ENCODE assay signal across 16 cellular contexts in genomic region chr11:122803716-122804115, GRCh38. TPM values are rescaled to one million over a fixed set of nuclear protein-coding genes. Genes with fewer than 3 reads are reported as not detected.
DNase-seq lines count a peak whose midpoint lies in the region; ATAC-seq and TF ChIP-seq lines count a peak whose summit lies in the region.
"Had no signal": no experiment of that assay in that cellular context is flagged by ENCODE, and none has a peak within 500 bp of the region (broad histone marks: within the 10 kb centered on the region; RNA-seq: fewer than 3 reads in every experiment).

No MANE protein-coding gene starts in this region.

- H3K4ac ChIP-seq in trophoblast cell (ENCODE audit: low read depth, low read length), result no peak overlapping the region

- H3K4me3 ChIP-seq in Caco-2 (ENCODE audit: low read depth, low read length), result no peak overlapping the region
- no peak overlapping the region for H3K4me3 ChIP-seq in trophoblast cell (ENCODE audit: low read depth, low read length)
- H3K4me3 ChIP-seq: lung, SJSA1 had no signal

- H3K9me3 ChIP-seq in Caco-2 (no peaks in the 10 kb centered on the region), trophoblast cell (ENCODE audit: insufficient read depth, low read depth, low read length) (no peaks in the 10 kb centered on the region)
- H3K9me3 ChIP-seq: SJSA1 had no signal

- H3K79me2 ChIP-seq in trophoblast cell (ENCODE audit: control insufficient read depth, insufficient read depth, low read length, poor library complexity), result peaks cover 2% of the 10 kb centered on the region

- peak overlapping the region; percentile 34 for H4K8ac ChIP-seq in trophoblast cell (ENCODE audit: low read depth, low read length)

- intact Hi-C loops in Caco-2 (cut with micrococcal nuclease; ENCODE audit: unreplicated experiment), result no loop called here

- no peak overlapping the region for H4K12ac ChIP-seq in trophoblast cell (ENCODE audit: low read depth, low read length)

- WGBS in trophoblast cell (ENCODE audit: extremely low coverage, insufficient coverage, insufficient read length), result no CpG with 5 or more reads among the region's 5 CpGs

- H4K91ac ChIP-seq in trophoblast cell (ENCODE audit: low read depth, low read length), result peak overlapping the region; percentile 86

- H3K23ac ChIP-seq in trophoblast cell (ENCODE audit: low read length), result no peak overlapping the region

- TF ChIP-seq CTCF in Caco-2 (IDR thresholded peaks at IDR 0.05; ENCODE audit: insufficient read depth in 1 of 2, low read depth in 1 of 2, low read length in 1 of 2, severe bottlenecking in 1 of 2, unreplicated experiment in 1 of 2) (no peak), endothelial cell (IDR thresholded peaks at IDR 0.05; ENCODE audit: unreplicated experiment) (no peak)

- H3K9ac ChIP-seq in trophoblast cell (ENCODE audit: low read length), result no peak overlapping the region
- H3K9ac ChIP-seq: KMS-11 had no signal

- H2BK12ac ChIP-seq in trophoblast cell (ENCODE audit: low read length), result peak overlapping the region; percentile 30

- POLR2A ChIA-PET in Caco-2 (lab: Charles Lee), result no interaction called here
- POLR2A ChIA-PET in HEK293T (lab: Yijun Ruan, JAX), result no interaction called here

- DNase-seq in Caco-2 (no peak), endothelial cell (ENCODE audit: low spot score) (no peak), trophoblast cell (peak; percentile 80 to 82), HEK293T (ENCODE audit: extremely low spot score) (no peak)
- DNase-seq: activated CD8-positive, alpha-beta memory T cell treated with anti-CD3 and anti-CD28 coated beads, Interleukin-2, amount 50 U/mL, for 48 hours; hippocampal formation; NCI-H748 treated with DMSO at 0.1 percent for 48 hours; stimulated activated CD4-positive, alpha-beta T cell treated with anti-CD3 and anti-CD28 coated beads, Interleukin-2, amount 100 ng/mL, for 48 hours had no signal

- H2BK5ac ChIP-seq in trophoblast cell (ENCODE audit: low read depth, low read length, poor library complexity), result peak overlapping the region; percentile 50

- no peaks in the 10 kb centered on the region for H3K4me1 ChIP-seq in Caco-2
- H3K4me1 ChIP-seq in trophoblast cell (ENCODE audit: control insufficient read depth in 1 of 2, insufficient read depth in 2 of 2, low read length in 2 of 2), result peaks cover 19 to 25% of the 10 kb centered on the region in 2 experiments
- H3K4me1 ChIP-seq: SJSA1 had no signal

- CTCF ChIA-PET in Caco-2 (lab: Charles Lee) (no interaction called here), HEK293T (lab: Yijun Ruan, JAX) (interaction anchor here (1.2 kb wide), 1 partner anchor 11 kb away, joined by 3 read pairs; no protein-coding TSS in a partner anchor)

- no TSS peak for BruUV-seq in Caco-2 (replicated peaks; lab: Mats Ljungman, UMichigan)

- H3K27me3 Mint-ChIP-seq in Caco-2 (ENCODE audit: insufficient read depth, unreplicated experiment) (no peaks in the 10 kb centered on the region), endothelial cell (ENCODE audit: unreplicated experiment) (peaks cover 5% of the 10 kb centered on the region)
- H3K27me3 Mint-ChIP-seq: stimulated activated memory B cell treated with anti-CD40 and anti-IgM and Interleukin-4, amounts not matched to agents 10 μg/mL and 1 μg/mL and 100 μg/mL, for 72 hours had no signal

- peaks cover 9% of the 10 kb centered on the region for H3K36me3 Mint-ChIP-seq in Caco-2 (ENCODE audit: insufficient read depth, unreplicated experiment)
- peaks cover 17% of the 10 kb centered on the region for H3K36me3 Mint-ChIP-seq in endothelial cell (ENCODE audit: low read depth, unreplicated experiment)
- H3K36me3 Mint-ChIP-seq: stimulated activated memory B cell treated with anti-CD40 and anti-IgM and Interleukin-4, amounts not matched to agents 10 μg/mL and 1 μg/mL and 100 μg/mL, for 72 hours had no signal

- H2AK5ac ChIP-seq in trophoblast cell (ENCODE audit: low read length), result peak overlapping the region; percentile 12

- ATAC-seq in HG03280 (IDR thresholded peaks at IDR 0.05; ENCODE audit: unreplicated experiment), result no peak
- ATAC-seq in HG02678 (IDR thresholded peaks at IDR 0.05; ENCODE audit: unreplicated experiment), result no peak
- no peak for ATAC-seq in HG03432 (IDR thresholded peaks at IDR 0.05; ENCODE audit: unreplicated experiment)
- ATAC-seq: stimulated activated memory B cell treated with anti-CD40 and anti-IgM and Interleukin-4, amounts not matched to agents 10 μg/mL and 1 μg/mL and 100 μg/mL, for 72 hours had no signal

- H3K18ac ChIP-seq in trophoblast cell (ENCODE audit: low read length), result peak overlapping the region; percentile 58

- H3K27ac Mint-ChIP-seq in Caco-2 (ENCODE audit: unreplicated experiment) (peak overlapping the region; percentile 46), endothelial cell (ENCODE audit: unreplicated experiment) (peak overlapping the region; percentile 95)
- H3K27ac Mint-ChIP-seq: stimulated activated memory B cell treated with anti-CD40 and anti-IgM and Interleukin-4, amounts not matched to agents 10 μg/mL and 1 μg/mL and 100 μg/mL, for 72 hours had no signal

- peak overlapping the region; percentile 92 for H3K27ac ChIP-seq in trophoblast cell (ENCODE audit: low read depth, low read length)
- H3K27ac ChIP-seq: KMS-11, SJSA1 had no signal

- no peak overlapping the region for H3K4me2 ChIP-seq in trophoblast cell (ENCODE audit: low read length)
- H3K4me2 ChIP-seq: KMS-11 had no signal

- peaks cover 16% of the 10 kb centered on the region for H3K79me1 ChIP-seq in trophoblast cell (ENCODE audit: low read length)

- no peaks in the 10 kb centered on the region for H3K4me1 Mint-ChIP-seq in Caco-2 (ENCODE audit: low read depth, unreplicated experiment)
- peaks cover 32% of the 10 kb centered on the region for H3K4me1 Mint-ChIP-seq in endothelial cell (ENCODE audit: unreplicated experiment)

- H2AFZ ChIP-seq in trophoblast cell (ENCODE audit: insufficient read depth, low read length, poor library complexity), result no peak overlapping the region

- H3K36me3 ChIP-seq in Caco-2 (ENCODE audit: control insufficient read depth, insufficient read depth, low read length), result no peaks in the 10 kb centered on the region
- H3K36me3 ChIP-seq in trophoblast cell (ENCODE audit: control insufficient read depth in 1 of 2, insufficient read depth in 2 of 2, low read length in 2 of 2), result peaks cover 8 to 21% of the 10 kb centered on the region in 2 experiments
- H3K36me3 ChIP-seq: SJSA1 had no signal

- H2BK120ac ChIP-seq in trophoblast cell (ENCODE audit: insufficient read depth, low read length, poor library complexity), result peak overlapping the region; percentile 61

- H3K9me3 Mint-ChIP-seq in Caco-2 (ENCODE audit: unreplicated experiment) (no peaks in the 10 kb centered on the region), endothelial cell (ENCODE audit: unreplicated experiment) (no peaks in the 10 kb centered on the region)
- H3K9me3 Mint-ChIP-seq: stimulated activated memory B cell treated with anti-CD40 and anti-IgM and Interleukin-4, amounts not matched to agents 10 μg/mL and 1 μg/mL and 100 μg/mL, for 72 hours had no signal

- H3K14ac ChIP-seq in trophoblast cell (ENCODE audit: low read length), result peak overlapping the region; percentile 43

- H3K27me3 ChIP-seq in Caco-2 (replicated peaks; ENCODE audit: control insufficient read depth, insufficient read depth, low read length), result no peaks in the 10 kb centered on the region
- no peaks in the 10 kb centered on the region for H3K27me3 ChIP-seq in trophoblast cell (ENCODE audit: insufficient read depth, low read length)
- H3K27me3 ChIP-seq: SJSA1 had no signal

- H3K4me3 Mint-ChIP-seq in Caco-2 (ENCODE audit: unreplicated experiment) (no peak overlapping the region), endothelial cell (ENCODE audit: unreplicated experiment) (peak overlapping the region; percentile 18)
- H3K4me3 Mint-ChIP-seq: stimulated activated memory B cell treated with anti-CD40 and anti-IgM and Interleukin-4, amounts not matched to agents 10 μg/mL and 1 μg/mL and 100 μg/mL, for 72 hours had no signal

TF ChIP-seq in PFSK-1, 5 proteins besides CTCF, POLR2A, EP300 and RAD21:
- TF ChIP-seq SIN3A (IDR thresholded peaks at IDR 0.05; ENCODE audit: borderline replicate concordance, insufficient read depth, low read length), result no peak
- TF ChIP-seq POLR2AphosphoS5 (IDR thresholded peaks at IDR 0.05; ENCODE audit: low read depth, low read length), result 0 out of 2 replicates have a peak, but pooled peaks have one; percentile 12

TF ChIP-seq in HEK293T, 16 proteins besides CTCF, POLR2A, EP300 and RAD21:
- no peak for TF ChIP-seq SP1 (IDR thresholded peaks at IDR 0.05)
- TF ChIP-seq L3MBTL2 (conservative IDR thresholded peaks at IDR 0.05), result no peak
- no peak for TF ChIP-seq PKNOX1 (IDR thresholded peaks at IDR 0.05)
- TF ChIP-seq FOXM1 (IDR thresholded peaks at IDR 0.05; ENCODE audit: borderline replicate concordance), result no peak

RNA-seq across cellular contexts. Expression of gene CRTAM, which starts 34.6 kb away (rescaled TPM):
- not detected in 2 replicates for total RNA-seq in Caco-2 (2022)
- not detected for polyA plus RNA-seq in PFSK-1 (2012; ENCODE audit: insufficient read length, low read depth)
- total RNA-seq in endothelial cell (ENCODE audit: unreplicated experiment), result not detected
- 0.03 and 0.04 TPM in 2 replicates for polyA plus RNA-seq in trophoblast cell (2013)
- total RNA-seq: SJSA1 had no signal

Comparison
In these comparisons a context has a peak if more than half of its experiments do, and no peak if none do; other contexts are left out.
1. DNase-seq: peak in trophoblast cell (2 of 2); none in Caco-2 (0 of 2), endothelial cell (single experiment) and HEK293T (single experiment).